In the genomic region with DNA sequence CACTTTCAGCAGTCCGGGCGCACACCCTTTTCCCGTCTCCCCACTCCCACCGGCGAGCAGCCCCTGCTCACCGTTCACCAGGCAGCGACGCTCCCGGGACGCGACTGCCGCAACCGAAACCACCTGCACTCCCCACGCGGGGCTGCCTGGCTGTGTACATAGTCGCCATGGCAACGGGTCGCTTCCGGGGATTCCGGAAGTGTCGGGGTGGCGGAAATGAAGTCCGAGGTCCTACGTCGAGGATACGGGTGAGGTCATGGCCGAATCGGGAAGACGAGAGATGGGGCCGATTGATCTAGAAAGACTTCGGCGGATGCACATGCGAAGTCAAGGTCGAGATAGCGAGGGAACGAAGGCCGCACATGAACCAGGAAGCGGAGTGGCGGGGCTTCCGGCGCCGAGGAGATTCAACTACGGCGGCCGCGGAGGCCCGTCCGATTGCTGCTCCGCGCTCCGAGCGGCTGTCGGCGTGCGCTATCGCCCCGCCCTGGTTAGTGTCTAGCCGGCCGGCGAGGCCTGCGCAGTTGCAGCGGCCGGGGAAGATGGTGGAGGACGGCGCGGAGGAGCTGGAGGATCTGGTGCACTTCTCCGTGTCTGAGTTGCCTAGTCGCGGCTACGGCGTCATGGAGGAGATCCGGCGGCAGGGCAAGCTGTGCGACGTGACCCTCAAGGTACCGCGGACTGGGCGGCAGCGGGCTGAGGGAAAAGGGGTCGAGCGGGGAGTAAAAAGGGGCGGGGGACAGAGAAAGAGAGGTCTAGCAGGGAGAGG, we compare ENCODE assay signal across 8 cellular contexts. TPM values are rescaled to one million over a fixed set of nuclear protein-coding genes. Genes with fewer than 3 reads are reported as not detected.
DNase-seq lines count a peak whose midpoint lies in the region; TF ChIP-seq lines count a peak whose summit lies in the region.

Gene KIF9 (minus strand): TSS at position 376 of the 769 bp plus-strand sequence. CDS start 5,425 bp downstream, outside the sequence.
Gene KLHL18 (plus strand): TSS at position 521 of the 769 bp plus-strand sequence. CDS start 22 bp downstream, at position 543.

- no peaks in the 10 kb centered on the region for H3K27me3 ChIP-seq in HAP-1 (ENCODE audit: low read depth)
- no peaks in the 10 kb centered on the region for H3K27me3 ChIP-seq in MM.1S (replicated peaks; ENCODE audit: insufficient read depth, low read length)
- no peaks in the 10 kb centered on the region for H3K27me3 ChIP-seq in neuronal stem cell (ENCODE audit: control insufficient read depth in 3 of 3, insufficient read depth in 3 of 3, low read depth in 1 of 3, low read length in 3 of 3)
- no peaks in the 10 kb centered on the region for H3K27me3 ChIP-seq in subcutaneous abdominal adipose tissue (ENCODE audit: control insufficient read depth in 5 of 5, insufficient read depth in 4 of 5, low read length in 5 of 5)

- peak within 1 kb of the TSS; percentile 89 for H3K9ac ChIP-seq in MM.1S (ENCODE audit: low read length)
- peak within 1 kb of the TSS; percentile 97 for H3K9ac ChIP-seq in neuronal stem cell (ENCODE audit: low read depth, low read length, poor library complexity)
- peak within 1 kb of the TSS; percentile 79 to 96 (median 95) for H3K9ac ChIP-seq in subcutaneous abdominal adipose tissue (ENCODE audit: low read length in 5 of 5)

- no peaks in the 10 kb centered on the region for H4K20me1 ChIP-seq in MM.1S (ENCODE audit: insufficient read depth, low read length)

- no peaks in the 10 kb centered on the region for H3F3A ChIP-seq in MM.1S (ENCODE audit: insufficient read depth, low read length)

- DNase-seq in GDM1 (lab: John Stamatoyannopoulos, UW) (peak; percentile 89), HAP-1 (ENCODE audit: low spot score in 2 of 2) (peak; percentile 87 to 97), MM.1S (peak; percentile 95), SIG-M5 treated with dmso at 0.1 percent for 504 hours (lab: John Stamatoyannopoulos, UW; ENCODE audit: unreplicated experiment) (peak; percentile 97), foreskin melanocyte (peak; percentile 89), neuronal stem cell (ENCODE audit: low spot score) (peak; percentile 92)
- DNase-seq in activated naive CD4-positive, alpha-beta T cell treated with Interleukin-2 at 50 U/mL for 16 hours = peak; percentile 96

- peaks cover 6% of the 10 kb centered on the region for H3K4me1 ChIP-seq in HAP-1
- H3K4me1 ChIP-seq in MM.1S (ENCODE audit: low read length) = peaks cover 4% of the 10 kb centered on the region; the same call in 1 of the 2 replicates
- peaks cover 0 to 6% of the 10 kb centered on the region in 2 donors for H3K4me1 ChIP-seq in neuronal stem cell (ENCODE audit: control insufficient read depth in 2 of 2, insufficient read depth in 1 of 2, low read depth in 1 of 2, low read length in 2 of 2)
- H3K4me1 ChIP-seq in subcutaneous abdominal adipose tissue (ENCODE audit: control insufficient read depth in 5 of 5, insufficient read depth in 5 of 5, low read length in 5 of 5) = peaks cover 3 to 35% (median 33%) of the 10 kb centered on the region in 5 donors

- no CpG with 5 or more reads among the region's 82 CpGs for WGBS in neuronal stem cell (ENCODE audit: extremely low coverage in 2 of 2, insufficient read length in 2 of 2, insufficient replicate concordance in 1 of 2), 2 donors

- H3K18ac ChIP-seq in neuronal stem cell (ENCODE audit: low read length) = peak within 1 kb of the TSS; percentile 96

- H2BK5ac ChIP-seq in neuronal stem cell (ENCODE audit: low read length) = peak within 1 kb of the TSS; percentile 92

- no peaks in the 10 kb centered on the region for H3K9me3 ChIP-seq in HAP-1
- H3K9me3 ChIP-seq in MM.1S (replicated peaks; ENCODE audit: insufficient read depth, low read length) = no peaks in the 10 kb centered on the region
- no peaks in the 10 kb centered on the region for H3K9me3 ChIP-seq in neuronal stem cell (replicated peaks in 1 of 2; ENCODE audit: control insufficient read depth in 2 of 2, insufficient read depth in 1 of 2, low read depth in 1 of 2, low read length in 2 of 2)
- H3K9me3 ChIP-seq in subcutaneous abdominal adipose tissue (ENCODE audit: control insufficient read depth in 5 of 5, low read length in 5 of 5) = no peaks in the 10 kb centered on the region

- no peak within 1 kb of the TSS for H2BK12ac ChIP-seq in neuronal stem cell (ENCODE audit: low read length)

- H3K36me3 ChIP-seq in HAP-1 (replicated peaks) (peaks cover 13% of the 10 kb centered on the region), MM.1S (replicated peaks; ENCODE audit: insufficient read depth, low read length) (no peaks in the 10 kb centered on the region), neuronal stem cell (replicated peaks in 1 of 2; ENCODE audit: control insufficient read depth in 2 of 2, insufficient read depth in 2 of 2, low read length in 2 of 2) (peaks cover 0 to 16% of the 10 kb centered on the region in 2 donors), subcutaneous abdominal adipose tissue (ENCODE audit: control insufficient read depth in 5 of 5, insufficient read depth in 5 of 5, low read length in 5 of 5) (peaks cover 0 to 9% (median 2%) of the 10 kb centered on the region in 5 donors)

- H4K8ac ChIP-seq in neuronal stem cell (ENCODE audit: low read depth, low read length) = no peak within 1 kb of the TSS

- no peaks in the 10 kb centered on the region for H3K79me1 ChIP-seq in neuronal stem cell (ENCODE audit: low read depth, low read length)

- H2AFZ ChIP-seq in MM.1S (ENCODE audit: low read length) (peak within 1 kb of the TSS; percentile 89), neuronal stem cell (ENCODE audit: low read length) (peak within 1 kb of the TSS; percentile 98)

- H3K27ac ChIP-seq in MM.1S (ENCODE audit: low read length) (peak within 1 kb of the TSS; percentile 89), neuronal stem cell (replicated peaks; ENCODE audit: low read length) (peak within 1 kb of the TSS; percentile 51), subcutaneous abdominal adipose tissue (ENCODE audit: low read depth, low read length) (peak within 1 kb of the TSS; percentile 94)

- no peak for TF ChIP-seq CTCF in MM.1S (IDR thresholded peaks at IDR 0.05; ENCODE audit: low read length)

- in situ Hi-C loops in HAP-1 (cut with MboI; ENCODE audit: low sequenced_read_pairs) = no loop called here

- H3K23ac ChIP-seq in neuronal stem cell (ENCODE audit: low read depth, low read length, poor library complexity) = peak within 1 kb of the TSS; percentile 75

- H3K4me2 ChIP-seq in MM.1S (ENCODE audit: low read depth, low read length) (peak within 1 kb of the TSS; percentile 93), neuronal stem cell (ENCODE audit: insufficient read depth, low read length, poor library complexity, severe bottlenecking) (peak within 1 kb of the TSS; percentile 77)

- H3K4ac ChIP-seq in neuronal stem cell (ENCODE audit: low read length) = no peak within 1 kb of the TSS

- H3K9me2 ChIP-seq in MM.1S (replicated peaks; ENCODE audit: insufficient read depth, low read length) = no peaks in the 10 kb centered on the region

- H3K14ac ChIP-seq in neuronal stem cell (ENCODE audit: low read length) = peak within 1 kb of the TSS; percentile 86

- peak within 1 kb of the TSS; percentile 94 for H3K4me3 ChIP-seq in HAP-1
- H3K4me3 ChIP-seq in MM.1S (ENCODE audit: low read length) = peak within 1 kb of the TSS; percentile 86
- H3K4me3 ChIP-seq in neuronal stem cell (ENCODE audit: low read length in 2 of 2) = peak within 1 kb of the TSS; percentile 88 to 97
- H3K4me3 ChIP-seq in subcutaneous abdominal adipose tissue (ENCODE audit: low read depth in 1 of 5, low read length in 5 of 5) = peak within 1 kb of the TSS; percentile 84 to 97 (median 94)

- no peak within 1 kb of the TSS for H2BK15ac ChIP-seq in neuronal stem cell (ENCODE audit: low read length)

- no peak within 1 kb of the TSS for H2AK5ac ChIP-seq in neuronal stem cell (ENCODE audit: low read depth, low read length)

- no peak within 1 kb of the TSS for H4K91ac ChIP-seq in neuronal stem cell (ENCODE audit: low read depth, low read length, poor library complexity)

- H2BK120ac ChIP-seq in neuronal stem cell (ENCODE audit: low read depth, low read length) = no peak within 1 kb of the TSS

- peaks cover 41% of the 10 kb centered on the region for H3K79me2 ChIP-seq in MM.1S (ENCODE audit: low read length)

RNA-seq across cellular contexts. Expression of gene KIF9, which starts in this region (rescaled TPM):
- polyA plus RNA-seq in neuronal stem cell (2013, experiment 1 of 2) = 7.3 TPM
- 7.4 TPM for polyA plus RNA-seq in neuronal stem cell (2013, experiment 2 of 2)

RNA-seq across cellular contexts. Expression of gene KLHL18, which starts in this region (rescaled TPM):
- 7.1 TPM for polyA plus RNA-seq in neuronal stem cell (2013, experiment 1 of 2)
- polyA plus RNA-seq in neuronal stem cell (2013, experiment 2 of 2) = 7.1 TPM

Comparison
In these comparisons a context has a peak if more than half of its experiments do, and no peak if none do; other contexts are left out.
1. Peak in every context shown above with its lines: DNase-seq, H3K4me3 ChIP-seq and H3K27ac ChIP-seq.